Comparison of ENCODE assay signal across 8 cellular contexts in genomic region chr6:30344868-30345671, GRCh38. TPM values are rescaled to one million over a fixed set of nuclear protein-coding genes. Genes with fewer than 3 reads are reported as not detected.
DNase-seq lines count a peak whose midpoint lies in the region; ATAC-seq and TF ChIP-seq lines count a peak whose summit lies in the region.

Gene RPP21 (plus strand): TSS chr6:30345156. CDS start chr6:30345172, 16 bp downstream.

- intact Hi-C loops in MCF 10A (cut with micrococcal nuclease) = no loop called here

- peak within 1 kb of the TSS; percentile 39 for H3K27ac Mint-ChIP-seq in MCF 10A (ENCODE audit: low read depth, unreplicated experiment)

- H3K4me3 Mint-ChIP-seq in MCF 10A (ENCODE audit: unreplicated experiment) = peak within 1 kb of the TSS; percentile 78

- DNase-seq in A172 (ENCODE audit: low spot score) (peak; percentile 58), NCI-H2196 (lab: John Stamatoyannopoulos, UW; ENCODE audit: unreplicated experiment) (peak; percentile 84), MCF 10A (ENCODE audit: unreplicated experiment) (peak; percentile 76)

- no peaks in the 10 kb centered on the region for H3K27me3 ChIP-seq in iPS-20b (ENCODE audit: insufficient read depth, low read length)

- no TSS peak for BruUV-seq in MCF 10A (replicated peaks; lab: Mats Ljungman, UMichigan)

- H3K4me1 ChIP-seq in iPS-20b (ENCODE audit: insufficient read depth, low read length) = 0 out of 2 replicates have a peak, but pooled peaks cover 3% of the 10 kb centered on the region

- no peaks in the 10 kb centered on the region for H3K27me3 Mint-ChIP-seq in MCF 10A (ENCODE audit: insufficient read depth, unreplicated experiment)

- POLR2A ChIA-PET in MCF 10A (lab: Yijun Ruan, JAX) = interaction anchor here (0.7 to 1.0 kb wide), 3 partner anchors 15 to 31 kb away, joined by 3 to 4 read pairs (median 3); partner anchors contain the start of gene TRIM39

- CTCF ChIA-PET in MCF 10A (lab: Yijun Ruan, JAX) = no interaction called here

- peaks cover 26% of the 10 kb centered on the region for H3K36me3 Mint-ChIP-seq in MCF 10A (ENCODE audit: insufficient read depth, unreplicated experiment)

- peak; percentile 88 for ATAC-seq in GM18867 (IDR thresholded peaks at IDR 0.05; ENCODE audit: unreplicated experiment)
- ATAC-seq in HG03103 (IDR thresholded peaks at IDR 0.05; ENCODE audit: low read depth, unreplicated experiment) = peak; percentile 90

- no peaks in the 10 kb centered on the region for H3K9me3 ChIP-seq in iPS-20b (ENCODE audit: insufficient read depth, low read depth, low read length)

- H3K27ac ChIP-seq in VCaP (peak within 1 kb of the TSS; percentile 81), iPS-20b (ENCODE audit: low read length) (peak within 1 kb of the TSS; percentile 87), skin epidermis (peak within 1 kb of the TSS; percentile 14 to 96 (median 88))

- TF ChIP-seq CTCF in VCaP (conservative IDR thresholded peaks at IDR 0.05) (no peak), MCF 10A (IDR thresholded peaks at IDR 0.05; ENCODE audit: unreplicated experiment) (no peak)

- peaks cover 7% of the 10 kb centered on the region for H3K4me1 Mint-ChIP-seq in MCF 10A (ENCODE audit: insufficient read depth, unreplicated experiment)

- peak within 1 kb of the TSS; percentile 86 for H3K4me3 ChIP-seq in iPS-20b (ENCODE audit: low read length)
- peak within 1 kb of the TSS; percentile 48 to 89 (median 83) for H3K4me3 ChIP-seq in skin epidermis

- peaks cover 35% of the 10 kb centered on the region for H3K36me3 ChIP-seq in iPS-20b (ENCODE audit: insufficient read depth, low read depth, low read length)

- peak within 1 kb of the TSS; percentile 91; the same call in 1 of the 2 replicates for H3K9ac ChIP-seq in iPS-20b (ENCODE audit: low read depth, low read length)

- H3K9me3 Mint-ChIP-seq in MCF 10A (ENCODE audit: unreplicated experiment) = no peaks in the 10 kb centered on the region

RNA-seq across cellular contexts. Expression of gene RPP21, which starts in this region (rescaled TPM):
- 48.7 and 124 TPM in 2 replicates for total RNA-seq in A172 (2014; rRNA removed; shearing (Covaris generic))
- 63.0 and 74.1 TPM in 2 replicates for total RNA-seq in MCF 10A (2022)

Comparison
In these comparisons a context has a peak if more than half of its experiments do, and no peak if none do; other contexts are left out.
1. Peak in every context shown above with its lines: DNase-seq, ATAC-seq, H3K4me3 ChIP-seq and H3K27ac ChIP-seq.